Comparison of ENCODE assay signal across 8 cellular contexts in genomic region chr10:14736600-14737081, GRCh38. TPM values are rescaled to one million over a fixed set of nuclear protein-coding genes. Genes with fewer than 3 reads are reported as not detected.
DNase-seq lines count a peak whose midpoint lies in the region; ATAC-seq, FAIRE-seq and TF ChIP-seq lines count a peak whose summit lies in the region.

No MANE protein-coding gene starts in this region.

- H3K9me3 ChIP-seq in liver (ENCODE audit: control insufficient read depth in 4 of 4, low read length in 3 of 4) (no peaks in the 10 kb centered on the region), HepG2 (ENCODE audit: low read length) (no peaks in the 10 kb centered on the region), mucosa of descending colon (no peaks in the 10 kb centered on the region)

- POLR2A ChIA-PET in HepG2 (lab: Yijun Ruan, JAX): no interaction called here

- in situ Hi-C loops in HepG2 (cut with HindIII; ENCODE audit: extremely low pct_ligation_motif_present, low pct_unique_long_range_greater_than_20kb): no loop called here

- intact Hi-C loops in HepG2 (cut with micrococcal nuclease; ENCODE audit: unreplicated experiment): no loop called here
- intact Hi-C loops in mucosa of descending colon (cut with DNase I, micrococcal nuclease): no loop called here

- 26% methylated on average over 4 of the region's 4 CpGs for WGBS in liver
- 29% methylated on average over 4 of the region's 4 CpGs for WGBS in HepG2 (ENCODE audit: low lambda C conversion rate)

- CTCF ChIA-PET in HepG2 (lab: Yijun Ruan, JAX; ENCODE audit: low intra/inter-chr PET ratio, low total read pairs): no interaction called here

- no peak for DNase-seq in HepG2 (ENCODE audit: low spot score)
- no peak for DNase-seq in mucosa of descending colon
- DNase-seq in GDM1 (lab: John Stamatoyannopoulos, UW): no peak
- no peak for DNase-seq in DMS79 treated with DMSO at 0.1 percent for 48 hours (lab: John Stamatoyannopoulos, UW)
- no peak for DNase-seq in NCI-H1092 treated with DMSO at 0.1 percent for 48 hours (lab: John Stamatoyannopoulos, UW)

- no peak overlapping the region for H3K4me2 ChIP-seq in HepG2 (ENCODE audit: low read depth, low read length)

- peak; percentile 57 to 69 for TF ChIP-seq RAD21 in liver (IDR thresholded peaks at IDR 0.05)
- TF ChIP-seq RAD21 in HepG2 (CRISPR knock-in tag; IDR thresholded peaks at IDR 0.05): no peak

- ATAC-seq in HepG2 (no peak), mucosa of descending colon (peak; percentile 57), HG03439 (IDR thresholded peaks at IDR 0.05; ENCODE audit: unreplicated experiment) (no peak)

- H3K4me1 ChIP-seq in liver (ENCODE audit: control insufficient read depth in 4 of 4, insufficient read depth in 4 of 4, low read length in 3 of 4) (peaks cover 4 to 28% (median 17%) of the 10 kb centered on the region in 4 donors), HepG2 (ENCODE audit: insufficient read depth, low read length) (no peaks in the 10 kb centered on the region), mucosa of descending colon (ENCODE audit: low read depth) (no peaks in the 10 kb centered on the region)

- TF ChIP-seq CTCF in liver (IDR thresholded peaks at IDR 0.05; ENCODE audit: low read depth, low read length, missing input control) (peak; percentile 3), HepG2 (CRISPR knock-in tag; IDR thresholded peaks at IDR 0.05) (no peak), mucosa of descending colon (IDR thresholded peaks at IDR 0.05) (no peak)

- H2AFZ ChIP-seq in HepG2 (ENCODE audit: low read length): no peak overlapping the region

- H3K27me3 ChIP-seq in liver (ENCODE audit: control insufficient read depth in 4 of 4, insufficient read depth in 4 of 4, low read length in 3 of 4) (no peaks in the 10 kb centered on the region), HepG2 (ENCODE audit: control insufficient read depth in 1 of 2, insufficient read depth in 2 of 2, low read length in 2 of 2) (peaks cover 2 to 3% of the 10 kb centered on the region in 2 experiments; a peak in 1 of 5 replicates)

- BruUV-seq in HepG2 (replicated peaks; lab: Mats Ljungman, UMichigan): no TSS peak

- H3K36me3 ChIP-seq in liver (ENCODE audit: control insufficient read depth in 4 of 4, insufficient read depth in 3 of 4, low read depth in 1 of 4, low read length in 3 of 4) (no peaks in the 10 kb centered on the region), HepG2 (replicated peaks in 1 of 2; ENCODE audit: control insufficient read depth in 1 of 2, insufficient read depth in 2 of 2, low read length in 2 of 2) (no peaks in the 10 kb centered on the region), mucosa of descending colon (ENCODE audit: low read depth) (no peaks in the 10 kb centered on the region)

- FAIRE-seq in HepG2 (lab: Jason Lieb, UNC): no peak

- no peak for TF ChIP-seq POLR2A in HepG2 (IDR thresholded peaks at IDR 0.05; ENCODE audit: insufficient read depth in 1 of 2, low read depth in 2 of 2, low read length in 2 of 2)

- no peaks in the 10 kb centered on the region for H4K20me1 ChIP-seq in HepG2 (ENCODE audit: insufficient read depth, low read length)

- no peak for TF ChIP-seq EP300 in HepG2 (IDR thresholded peaks at IDR 0.05; ENCODE audit: low read depth in 2 of 2, low read length in 2 of 2)
- no peak for TF ChIP-seq EP300 in HepG2 (CRISPR knock-in tag; IDR thresholded peaks at IDR 0.05; ENCODE audit: borderline replicate concordance)

- H3K4me3 ChIP-seq in liver (ENCODE audit: low read depth in 1 of 3, low read length in 3 of 3) (no peak overlapping the region), HepG2 (replicated peaks in 1 of 3; ENCODE audit: insufficient read depth in 1 of 3, low read depth in 2 of 3, low read length in 3 of 3) (no peak overlapping the region), mucosa of descending colon (no peak overlapping the region)

- peak overlapping the region in 1 of 2 donors; percentile 21 for H3K9ac ChIP-seq in liver (ENCODE audit: low read depth in 1 of 2, low read length in 2 of 2)
- no peak overlapping the region for H3K9ac ChIP-seq in HepG2 (ENCODE audit: insufficient read depth, low read depth, low read length)

- peak overlapping the region; percentile 55 to 75 for H3K27ac ChIP-seq in liver (ENCODE audit: low read depth in 1 of 2, low read length in 2 of 2)
- H3K27ac ChIP-seq in HepG2 (ENCODE audit: extremely low read length, insufficient read depth, low read length): no peak overlapping the region
- H3K27ac ChIP-seq in cingulate gyrus (ENCODE audit: low read depth, low read length): peak overlapping the region; percentile 67

- H3K79me2 ChIP-seq in HepG2 (ENCODE audit: insufficient read depth, low read length): no peaks in the 10 kb centered on the region

TF ChIP-seq in liver, 16 proteins besides CTCF, POLR2A, EP300 and RAD21 (continues in another document):
- TF ChIP-seq EGR1 (IDR thresholded peaks at IDR 0.05; ENCODE audit: low read depth in 2 of 2) (no peak), JUND (IDR thresholded peaks at IDR 0.05) (peak; percentile 43 to 46), MAX (IDR thresholded peaks at IDR 0.05) (no peak), HNF4G (IDR thresholded peaks at IDR 0.05) (peak; percentile 38), ATF3 (IDR thresholded peaks at IDR 0.05) (peak; percentile 47), SP1 (IDR thresholded peaks at IDR 0.05) (peak; percentile 90)

TF ChIP-seq in HepG2, 621 proteins besides CTCF, POLR2A, EP300 and RAD21 (continues in another document):
- TF ChIP-seq MLX (CRISPR knock-in tag; IDR thresholded peaks at IDR 0.05): no peak
- TF ChIP-seq ZNF24 (IDR thresholded peaks at IDR 0.05): no peak
- TF ChIP-seq DNMT3B (CRISPR knock-in tag; conservative IDR thresholded peaks at IDR 0.05): no peak
- TF ChIP-seq ZNF232 (CRISPR knock-in tag; IDR thresholded peaks at IDR 0.05; ENCODE audit: borderline replicate concordance): no peak
- no peak for TF ChIP-seq ZSCAN25 (CRISPR knock-in tag; IDR thresholded peaks at IDR 0.05)
- TF ChIP-seq AFF4 (CRISPR knock-in tag; IDR thresholded peaks at IDR 0.05): no peak
- TF ChIP-seq ZNF607 (CRISPR knock-in tag; IDR thresholded peaks at IDR 0.05; ENCODE audit: borderline replicate concordance): no peak
- no peak for TF ChIP-seq PHF20 (CRISPR knock-in tag; IDR thresholded peaks at IDR 0.05)

RNA-seq across cellular contexts. Expression of gene FAM107B, which starts 38.1 kb away (rescaled TPM):
- total RNA-seq in liver (10 to 100 TPM; 28.5 to 58.1 TPM), HepG2 (2016; rRNA removed; fragmentation: Illumina TruSeq; extraction: Trizol) (24.8 and 38.5 TPM in 2 replicates), mucosa of descending colon (10 to 100 TPM; 45.6 to 77.7 (median 76.9) TPM)
- polyA plus RNA-seq in liver (10 to 100 TPM; 24.9 to 33.2 TPM), HepG2 (2011; rRNA removed) (10.8 and 15.7 TPM in 2 replicates)
- total RNA-seq in HepG2 (2016; cell fraction: cytosol; rRNA removed; fragmentation: Illumina TruSeq; extraction: Trizol; ENCODE audit: low read depth): 13.8 and 17.1 TPM in 2 replicates
- 25.5 and 32.8 TPM in 2 replicates for total RNA-seq in HepG2 (2016; cell fraction: insoluble cytoplasmic fraction; rRNA removed; fragmentation: Illumina TruSeq; extraction: Trizol)
- total RNA-seq in HepG2 (2016; cell fraction: membrane; rRNA removed; fragmentation: Illumina TruSeq; extraction: Trizol): 45.3 and 49.1 TPM in 2 replicates
- total RNA-seq in HepG2 (2016; cell fraction: nucleus; rRNA removed; fragmentation: Illumina TruSeq; extraction: Trizol): 20.6 and 21.1 TPM in 2 replicates
- 7.8 and 11.0 TPM in 2 replicates for polyA plus RNA-seq in HepG2 (2011; cell fraction: cytosol; rRNA removed)
- 5.6 and 6.8 TPM in 2 replicates for polyA plus RNA-seq in HepG2 (2011; cell fraction: nucleus; rRNA removed)
- polyA plus RNA-seq in HepG2 (2012): 13.3 and 16.9 TPM in 2 replicates
- 25.3 and 32.2 TPM in 2 replicates for polyA plus RNA-seq in HepG2 (2016; cell fraction: cytosol; fragmentation: Illumina TruSeq; extraction: Trizol; ENCODE audit: low read depth)
- 57.7 and 62.9 TPM in 2 replicates for polyA plus RNA-seq in HepG2 (2016; cell fraction: insoluble cytoplasmic fraction; fragmentation: Illumina TruSeq; extraction: Trizol; ENCODE audit: low read depth)
- polyA plus RNA-seq in HepG2 (2016; cell fraction: membrane; fragmentation: Illumina TruSeq; extraction: Trizol; ENCODE audit: low read depth): 48.3 and 48.7 TPM in 2 replicates
- 30.6 and 38.0 TPM in 2 replicates for polyA plus RNA-seq in HepG2 (2016; cell fraction: nucleus; fragmentation: Illumina TruSeq; extraction: Trizol; ENCODE audit: insufficient read depth, low read depth)
- 4.0 and 10.5 TPM in 2 replicates for polyA minus RNA-seq in HepG2 (2011; rRNA and poly(A)+ RNA removed; ENCODE audit: low replicate concordance)
- polyA minus RNA-seq in HepG2 (2011; cell fraction: cytosol; rRNA and poly(A)+ RNA removed): 11.0 and 12.0 TPM in 2 replicates
- polyA minus RNA-seq in HepG2 (2011; cell fraction: nucleus; rRNA and poly(A)+ RNA removed): 19.3 and 24.4 TPM in 2 replicates
